In the genomic region with DNA sequence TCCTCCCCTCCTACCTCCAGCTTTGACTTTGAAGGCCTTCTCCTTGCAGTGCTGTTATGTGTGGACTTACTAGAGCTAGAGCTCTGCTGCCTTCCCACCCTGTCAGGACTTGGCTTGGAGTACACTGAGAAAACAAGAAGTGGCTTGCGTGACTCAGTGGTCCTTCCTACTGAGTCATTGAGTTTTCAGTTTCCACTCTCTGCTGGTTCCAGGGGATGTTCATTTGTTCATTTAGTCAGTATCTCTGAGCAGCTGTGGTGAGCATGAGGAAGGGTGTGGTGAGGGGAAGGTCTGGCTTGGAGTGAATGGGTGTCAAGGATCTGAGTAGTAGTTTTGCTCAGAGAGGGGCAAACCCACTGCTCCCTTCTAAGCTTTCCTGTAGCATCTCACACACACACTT, we compare ENCODE assay signal across 9 cellular contexts. TPM values are rescaled to one million over a fixed set of nuclear protein-coding genes. Genes with fewer than 3 reads are reported as not detected.
DNase-seq lines count a peak whose midpoint lies in the region; ATAC-seq and TF ChIP-seq lines count a peak whose summit lies in the region.
"Had no signal": no experiment of that assay in that cellular context is flagged by ENCODE, and none has a peak within 500 bp of the region (broad histone marks: within the 10 kb centered on the region; RNA-seq: fewer than 3 reads in every experiment).

No MANE protein-coding gene starts in this region.

- no CpG with 5 or more reads among the region's 1 CpG for WGBS in trophoblast cell (ENCODE audit: extremely low coverage, insufficient coverage, insufficient read length)

- peak overlapping the region; percentile 47 for H3K27ac Mint-ChIP-seq in activated T-cell treated with anti-CD3 and anti-CD28 coated beads, Interleukin-2, amount 50 U/mL, for 72 hours
- H3K27ac Mint-ChIP-seq: brain had no signal

- no peak overlapping the region for H4K91ac ChIP-seq in trophoblast cell (ENCODE audit: low read depth, low read length)

- peaks cover 36% of the 10 kb centered on the region for H3K4me1 Mint-ChIP-seq in activated T-cell treated with anti-CD3 and anti-CD28 coated beads, Interleukin-2, amount 50 U/mL, for 72 hours (ENCODE audit: low read depth)
- H3K4me1 Mint-ChIP-seq: brain had no signal

- H3K27ac ChIP-seq in trophoblast cell (ENCODE audit: low read depth, low read length), result no peak overlapping the region

- in situ Hi-C loops in ACHN (cut with HindIII; ENCODE audit: low pct_ligation_motif_present, low pct_unique_long_range_greater_than_20kb, low sequenced_read_pairs), result no loop called here

- H3K9ac ChIP-seq in trophoblast cell (ENCODE audit: low read length), result no peak overlapping the region

- H3K4ac ChIP-seq in trophoblast cell (ENCODE audit: low read depth, low read length), result no peak overlapping the region

- no peaks in the 10 kb centered on the region for H3K4me1 ChIP-seq in trophoblast cell (ENCODE audit: control insufficient read depth in 1 of 2, insufficient read depth in 2 of 2, low read length in 2 of 2)

- no peaks in the 10 kb centered on the region for H3K79me1 ChIP-seq in trophoblast cell (ENCODE audit: low read length)

- DNase-seq in GM12865 (ENCODE audit: low read depth), result peak; percentile 73
- peak; percentile 75 for DNase-seq in MG63
- peak; percentile 80 to 87 for DNase-seq in activated T-cell treated with anti-CD3 and anti-CD28 coated beads, Interleukin-2, amount 50 U/mL, for 72 hours
- DNase-seq in trophoblast cell, result peak; percentile 10 to 12
- DNase-seq in ACHN, result no peak
- no peak for DNase-seq in GOT3 (lab: John Stamatoyannopoulos, UW)
- no peak for DNase-seq in HuH-7.5 (ENCODE audit: low spot score)

- H3K27me3 Mint-ChIP-seq in activated T-cell treated with anti-CD3 and anti-CD28 coated beads, Interleukin-2, amount 50 U/mL, for 72 hours (ENCODE audit: low read depth), result peaks cover 10% of the 10 kb centered on the region

- no peak overlapping the region for H2AK5ac ChIP-seq in trophoblast cell (ENCODE audit: low read length)

- peaks cover 10 to 20% of the 10 kb centered on the region in 2 donors for H3K9me3 Mint-ChIP-seq in activated T-cell treated with anti-CD3 and anti-CD28 coated beads, Interleukin-2, amount 50 U/mL, for 72 hours

- no peak overlapping the region for H2BK12ac ChIP-seq in trophoblast cell (ENCODE audit: low read length)

- H3K4me3 ChIP-seq in GM12865 (ENCODE audit: low read depth, low read length), result no peak overlapping the region
- H3K4me3 ChIP-seq in MG63, result no peak overlapping the region
- no peak overlapping the region for H3K4me3 ChIP-seq in trophoblast cell (ENCODE audit: low read depth, low read length)

- no peaks in the 10 kb centered on the region for H3K27me3 ChIP-seq in MG63
- H3K27me3 ChIP-seq in trophoblast cell (ENCODE audit: insufficient read depth, low read length), result no peaks in the 10 kb centered on the region

- ATAC-seq in activated T-cell treated with anti-CD3 and anti-CD28 coated beads, Interleukin-2, amount 50 U/mL, for 72 hours (replicated peaks in 1 of 2), result peak; percentile 99
- ATAC-seq in HG03521 (IDR thresholded peaks at IDR 0.05; ENCODE audit: unreplicated experiment), result no peak

- H2BK5ac ChIP-seq in trophoblast cell (ENCODE audit: low read depth, low read length, poor library complexity), result no peak overlapping the region

- no peak overlapping the region for H4K12ac ChIP-seq in trophoblast cell (ENCODE audit: low read depth, low read length)

- H3K4me2 ChIP-seq in trophoblast cell (ENCODE audit: low read length), result no peak overlapping the region

- no peak for TF ChIP-seq CTCF in GM12865 (IDR thresholded peaks at IDR 0.05; ENCODE audit: insufficient read depth, low read depth, low read length, missing control alignments)

- no peak overlapping the region for H3K18ac ChIP-seq in trophoblast cell (ENCODE audit: low read length)

- no peak overlapping the region for H3K14ac ChIP-seq in trophoblast cell (ENCODE audit: low read length)

- H3K36me3 ChIP-seq in MG63, result no peaks in the 10 kb centered on the region
- H3K36me3 ChIP-seq in trophoblast cell (ENCODE audit: control insufficient read depth in 1 of 2, insufficient read depth in 2 of 2, low read length in 2 of 2), result no peaks in the 10 kb centered on the region

- H3K36me3 Mint-ChIP-seq in activated T-cell treated with anti-CD3 and anti-CD28 coated beads, Interleukin-2, amount 50 U/mL, for 72 hours (ENCODE audit: insufficient read depth in 2 of 2), result peaks cover 23 to 26% of the 10 kb centered on the region in 2 donors
- H3K36me3 Mint-ChIP-seq: brain had no signal

- no peak overlapping the region for H3K23ac ChIP-seq in trophoblast cell (ENCODE audit: low read length)

- no peak overlapping the region for H2AFZ ChIP-seq in trophoblast cell (ENCODE audit: insufficient read depth, low read length, poor library complexity)

- H3K4me3 Mint-ChIP-seq in activated T-cell treated with anti-CD3 and anti-CD28 coated beads, Interleukin-2, amount 50 U/mL, for 72 hours, result peak overlapping the region; percentile 56
- H3K4me3 Mint-ChIP-seq: brain had no signal

- H2BK120ac ChIP-seq in trophoblast cell (ENCODE audit: insufficient read depth, low read length, poor library complexity), result no peak overlapping the region

- H3K79me2 ChIP-seq in trophoblast cell (ENCODE audit: control insufficient read depth, insufficient read depth, low read length, poor library complexity), result no peaks in the 10 kb centered on the region

- H3K9me3 ChIP-seq in MG63 (no peaks in the 10 kb centered on the region), trophoblast cell (ENCODE audit: insufficient read depth, low read depth, low read length) (peaks cover 4% of the 10 kb centered on the region)

- H4K8ac ChIP-seq in trophoblast cell (ENCODE audit: low read depth, low read length), result no peak overlapping the region

RNA-seq across cellular contexts. Expression of a gene that starts 17.2 kb away (rescaled TPM):
- total RNA-seq in MG63 (2014; rRNA removed; shearing (Covaris generic); ENCODE audit: low replicate concordance), result 4.8 and 5.7 TPM in 2 replicates
- 10 to 100 TPM; 31.2 to 34.9 TPM for total RNA-seq in activated T-cell treated with anti-CD3 and anti-CD28 coated beads, Interleukin-2, amount 50 U/mL, for 72 hours
- 35.5 and 36.8 TPM in 2 replicates for polyA plus RNA-seq in trophoblast cell (2013)

Comparison
In these comparisons a context has a peak if more than half of its experiments do, and no peak if none do; other contexts are left out.
1. DNase-seq: peak in GM12865 (single experiment), MG63 (single experiment), activated T-cell treated with anti-CD3 and anti-CD28 coated beads, Interleukin-2, amount 50 U/mL, for 72 hours (2 of 2) and trophoblast cell (2 of 2); none in ACHN (single experiment), GOT3 (single experiment) and HuH-7.5 (single experiment).